ENCODE assay signal across 8 cellular contexts in genomic region chrX:54043696-54044125, GRCh38. TPM values are rescaled to one million over a fixed set of nuclear protein-coding genes. Genes with fewer than 3 reads are reported as not detected.
DNase-seq lines count a peak whose midpoint lies in the region; ATAC-seq and TF ChIP-seq lines count a peak whose summit lies in the region.

No MANE protein-coding gene starts in this region.

- DNase-seq in AG10803 (ENCODE audit: low read depth) (peak; percentile 25), SJCRH30 (peak in 1 of 2 experiments; percentile 27), MCF 10A (ENCODE audit: unreplicated experiment) (peak; percentile 43), islet precursor cell (peak; percentile 55)
- DNase-seq in stimulated activated CD4-positive, alpha-beta T cell treated with anti-CD3 and anti-CD28 coated beads, Interleukin-1b, Interleukin-23, amount 100 ng/mL, for 48 hours, result peak; percentile 27

- TF ChIP-seq CTCF in AG10803 (conservative IDR thresholded peaks at IDR 0.05; ENCODE audit: low read length) (no peak), MCF 10A (IDR thresholded peaks at IDR 0.05; ENCODE audit: unreplicated experiment) (no peak)

- H3K36me3 Mint-ChIP-seq in MCF 10A (ENCODE audit: insufficient read depth, unreplicated experiment), result peaks cover 35% of the 10 kb centered on the region

- H3K27ac ChIP-seq in SJCRH30, result peak overlapping the region; percentile 96

- H3K27me3 ChIP-seq in SJCRH30, result no peaks in the 10 kb centered on the region

- no peaks in the 10 kb centered on the region for H3K36me3 ChIP-seq in SJCRH30

- no peaks in the 10 kb centered on the region for H3K9me3 Mint-ChIP-seq in MCF 10A (ENCODE audit: unreplicated experiment)

- peaks cover 24% of the 10 kb centered on the region for H3K27me3 Mint-ChIP-seq in MCF 10A (ENCODE audit: insufficient read depth, unreplicated experiment)

- no TSS peak for BruUV-seq in MCF 10A (replicated peaks; lab: Mats Ljungman, UMichigan)

- POLR2A ChIA-PET in MCF 10A (lab: Yijun Ruan, JAX), result interaction anchor here (0.7 to 4.5 kb wide), 20 partner anchors 14 to 956 kb away, joined by 3 to 96 read pairs (median 4); partner anchors contain the start of genes APEX2, FAM120C, GNL3L and HUWE1

- no peaks in the 10 kb centered on the region for H3K9me3 ChIP-seq in SJCRH30 (replicated peaks)

- intact Hi-C loops in MCF 10A (cut with micrococcal nuclease), result loop anchor here (1.0 to 10.0 kb wide), 3 partner anchors 140 to 594 kb away; partner anchors contain the start of gene FAM120C

- H3K4me3 Mint-ChIP-seq in MCF 10A (ENCODE audit: unreplicated experiment), result peak overlapping the region; percentile 86

- H3K4me3 ChIP-seq in AG10803 (ENCODE audit: low read length) (peak overlapping the region; percentile 73), SJCRH30 (peak overlapping the region; percentile 70)

- H3K4me1 ChIP-seq in SJCRH30, result no peaks in the 10 kb centered on the region

- peak overlapping the region; percentile 99 for H3K27ac Mint-ChIP-seq in MCF 10A (ENCODE audit: low read depth, unreplicated experiment)

- peak; percentile 19 for ATAC-seq in GM18511 (IDR thresholded peaks at IDR 0.05; ENCODE audit: unreplicated experiment)
- peak; percentile 9 for ATAC-seq in HG03039 (IDR thresholded peaks at IDR 0.05; ENCODE audit: unreplicated experiment)
- no peak for ATAC-seq in HG03378 (IDR thresholded peaks at IDR 0.05; ENCODE audit: unreplicated experiment)

- H3K4me1 Mint-ChIP-seq in MCF 10A (ENCODE audit: insufficient read depth, unreplicated experiment), result peaks cover 11% of the 10 kb centered on the region

- CTCF ChIA-PET in MCF 10A (lab: Yijun Ruan, JAX), result interaction anchor here (1.0 to 1.2 kb wide), 4 partner anchors 9 to 135 kb away, joined by 3 to 7 read pairs (median 4); no protein-coding TSS in a partner anchor

RNA-seq across cellular contexts. Expression of gene PHF8, which starts 0.6 kb away (rescaled TPM):
- 27.4 and 30.5 TPM in 2 replicates for total RNA-seq in SJCRH30 (2014; rRNA removed; shearing (Covaris generic))
- 22.5 and 34.1 TPM in 2 replicates for total RNA-seq in MCF 10A (2022)
